1 cellular context compared by ENCODE assay signal in genomic region chr19:48619692-48620565, GRCh38.
TF ChIP-seq lines count a peak whose summit lies in the region.

No MANE protein-coding gene starts in this region.

TF ChIP-seq in HepG2, 621 proteins besides CTCF, POLR2A, EP300 and RAD21 (continued from another document and continues in another):
- 0 out of 2 replicates have a peak, but pooled peaks have one; percentile 41 for TF ChIP-seq ZNF704 (CRISPR knock-in tag; IDR thresholded peaks at IDR 0.05; ENCODE audit: borderline replicate concordance)
- TF ChIP-seq AHR (CRISPR knock-in tag; IDR thresholded peaks at IDR 0.05), result no peak
- no peak for TF ChIP-seq TAF1 (CRISPR knock-in tag; IDR thresholded peaks at IDR 0.05)
- no peak for TF ChIP-seq SMAD3 (CRISPR knock-in tag; IDR thresholded peaks at IDR 0.05)
- TF ChIP-seq GMEB2 (CRISPR knock-in tag; IDR thresholded peaks at IDR 0.05; ENCODE audit: low read depth), result no peak
- no peak for TF ChIP-seq PTBP1 (IDR thresholded peaks at IDR 0.05; ENCODE audit: low read depth, low read length, poor library complexity, severe bottlenecking)
- TF ChIP-seq ZSCAN20 (CRISPR knock-in tag; IDR thresholded peaks at IDR 0.05; ENCODE audit: borderline replicate concordance), result no peak
- no peak for TF ChIP-seq ZNF709 (CRISPR knock-in tag; IDR thresholded peaks at IDR 0.05)
- no peak for TF ChIP-seq STAG1 (CRISPR knock-in tag; IDR thresholded peaks at IDR 0.05)
- TF ChIP-seq BRF2 (CRISPR knock-in tag; IDR thresholded peaks at IDR 0.05), result no peak
- TF ChIP-seq FOXP1 (IDR thresholded peaks at IDR 0.05), result no peak
- no peak for TF ChIP-seq FOXP1 (CRISPR knock-in tag; IDR thresholded peaks at IDR 0.05)
- no peak for TF ChIP-seq HNRNPUL1 (IDR thresholded peaks at IDR 0.05; ENCODE audit: low read depth, low read length)
- TF ChIP-seq TRAFD1 (CRISPR knock-in tag; IDR thresholded peaks at IDR 0.05; ENCODE audit: borderline replicate concordance), result no peak
- no peak for TF ChIP-seq ARHGAP35 (CRISPR knock-in tag; IDR thresholded peaks at IDR 0.05; ENCODE audit: borderline replicate concordance)
- TF ChIP-seq PBX3 (CRISPR knock-in tag; IDR thresholded peaks at IDR 0.05; ENCODE audit: borderline replicate concordance), result no peak
- no peak for TF ChIP-seq NCOR1 (IDR thresholded peaks at IDR 0.05; ENCODE audit: borderline replicate concordance, low read length)
- TF ChIP-seq MED1 (CRISPR knock-in tag; IDR thresholded peaks at IDR 0.05), result no peak
- TF ChIP-seq ZNF512B (CRISPR knock-in tag; IDR thresholded peaks at IDR 0.05; ENCODE audit: borderline replicate concordance), result no peak
- 0 out of 2 replicates have a peak, but pooled peaks have one; percentile 36 for TF ChIP-seq ZBTB46 (CRISPR knock-in tag; IDR thresholded peaks at IDR 0.05; ENCODE audit: borderline replicate concordance)
- no peak for TF ChIP-seq FOSL2 (CRISPR knock-in tag; IDR thresholded peaks at IDR 0.05)
- TF ChIP-seq SRY (CRISPR knock-in tag; IDR thresholded peaks at IDR 0.05), result no peak
- no peak for TF ChIP-seq ZNF430 (CRISPR knock-in tag; IDR thresholded peaks at IDR 0.05)
- no peak for TF ChIP-seq SRSF9 (IDR thresholded peaks at IDR 0.05; ENCODE audit: borderline replicate concordance, insufficient read depth, low read depth, low read length, poor library complexity, severe bottlenecking)
- no peak for TF ChIP-seq PBX2 (CRISPR knock-in tag; IDR thresholded peaks at IDR 0.05)
- no peak for TF ChIP-seq ATF7-NPFF (CRISPR knock-in tag; IDR thresholded peaks at IDR 0.05; ENCODE audit: low read depth)
- no peak for TF ChIP-seq ZNF549 (CRISPR knock-in tag; IDR thresholded peaks at IDR 0.05)
- no peak for TF ChIP-seq MLLT10 (CRISPR knock-in tag; IDR thresholded peaks at IDR 0.05)
- TF ChIP-seq ZBTB38 (CRISPR knock-in tag; IDR thresholded peaks at IDR 0.05), result no peak
- no peak for TF ChIP-seq ZNF570 (CRISPR knock-in tag; IDR thresholded peaks at IDR 0.05; ENCODE audit: borderline replicate concordance)
- TF ChIP-seq MED8 (CRISPR knock-in tag; IDR thresholded peaks at IDR 0.05; ENCODE audit: insufficient replicate concordance), result peak; percentile 0
- no peak for TF ChIP-seq ATF1 (CRISPR knock-in tag; IDR thresholded peaks at IDR 0.05)
- TF ChIP-seq ZIK1 (CRISPR knock-in tag; IDR thresholded peaks at IDR 0.05; ENCODE audit: borderline replicate concordance, low read depth), result 0 out of 2 replicates have a peak, but pooled peaks have one; percentile 2
- no peak for TF ChIP-seq NFAT5 (CRISPR knock-in tag; IDR thresholded peaks at IDR 0.05)
- TF ChIP-seq ZSCAN22 (CRISPR knock-in tag; IDR thresholded peaks at IDR 0.05), result peak; percentile 10; the same call in 1 of the 2 replicates
- TF ChIP-seq TRIM22 (IDR thresholded peaks at IDR 0.05), result no peak
- TF ChIP-seq ZNF12 (CRISPR knock-in tag; IDR thresholded peaks at IDR 0.05), result no peak
- TF ChIP-seq NFATC3 (CRISPR knock-in tag; IDR thresholded peaks at IDR 0.05), result no peak
- TF ChIP-seq ZNF101 (CRISPR knock-in tag; IDR thresholded peaks at IDR 0.05; ENCODE audit: borderline replicate concordance, low read depth), result peak; percentile 14; the same call in 1 of the 2 replicates
- TF ChIP-seq NFYB (CRISPR knock-in tag; IDR thresholded peaks at IDR 0.05), result no peak
- no peak for TF ChIP-seq ZFP82 (CRISPR knock-in tag; IDR thresholded peaks at IDR 0.05; ENCODE audit: borderline replicate concordance)
- TF ChIP-seq ZNF225 (CRISPR knock-in tag; IDR thresholded peaks at IDR 0.05), result no peak
- no peak for TF ChIP-seq ZNF720 (CRISPR knock-in tag; IDR thresholded peaks at IDR 0.05)
- TF ChIP-seq ZNF879 (CRISPR knock-in tag; IDR thresholded peaks at IDR 0.05), result no peak
- no peak for TF ChIP-seq MAF1 (CRISPR knock-in tag; IDR thresholded peaks at IDR 0.05; ENCODE audit: borderline replicate concordance)
- TF ChIP-seq HNRNPL (IDR thresholded peaks at IDR 0.05; ENCODE audit: low read depth, low read length), result no peak
- no peak for TF ChIP-seq ZNF274 (CRISPR knock-in tag; IDR thresholded peaks at IDR 0.05)
